Comparison of ENCODE assay signal across 8 cellular contexts in genomic region chr10:103451871-103452713, GRCh38. TPM values are rescaled to one million over a fixed set of nuclear protein-coding genes. Genes with fewer than 3 reads are reported as not detected.
A peak's percentile ranks its signal among the peaks of the same experiment; 100 is the strongest.
DNase-seq lines count a peak whose midpoint lies in the region; ATAC-seq and TF ChIP-seq lines count a peak whose summit lies in the region.

Gene CALHM2, minus strand, starts transcription at chr10:103452370. Its CDS starts 2,429 bp downstream, at chr10:103449941.

- H4K12ac ChIP-seq in trophoblast cell (ENCODE audit: low read depth, low read length), result peak within 1 kb of the TSS; percentile 58

- peaks cover 5% of the 10 kb centered on the region for H3K79me1 ChIP-seq in trophoblast cell (ENCODE audit: low read length)

- no peak within 1 kb of the TSS for H2BK12ac ChIP-seq in trophoblast cell (ENCODE audit: low read length)

- H3K4ac ChIP-seq in trophoblast cell (ENCODE audit: low read depth, low read length), result no peak within 1 kb of the TSS

- no peak within 1 kb of the TSS for H2BK5ac ChIP-seq in trophoblast cell (ENCODE audit: low read depth, low read length, poor library complexity)

- POLR2A ChIA-PET in AG04449 (lab: Yijun Ruan, JAX), result interaction anchor here (0.6 to 1.2 kb wide), 2 partner anchors 41 to 49 kb away, joined by 3 read pairs; partner anchors contain the start of gene NEURL1

- no CpG with 5 or more reads among the region's 43 CpGs for WGBS in trophoblast cell (ENCODE audit: extremely low coverage, insufficient coverage, insufficient read length)
- WGBS in transverse colon (ENCODE audit: low coverage in 1 of 2), 2 donors, result 3% methylated on average over 32 of the region's 43 CpGs; no CpG with 5 or more reads in 1 of the 2 donors

- no peak for TF ChIP-seq POLR2A in transverse colon (IDR thresholded peaks at IDR 0.05)

- H3K36me3 ChIP-seq in trophoblast cell (ENCODE audit: control insufficient read depth in 1 of 2, insufficient read depth in 2 of 2, low read length in 2 of 2), result peaks cover 7 to 15% of the 10 kb centered on the region in 2 experiments
- H3K36me3 ChIP-seq in transverse colon, result no peaks in the 10 kb centered on the region

- H3K14ac ChIP-seq in trophoblast cell (ENCODE audit: low read length), result peak within 1 kb of the TSS; percentile 19

- peak within 1 kb of the TSS; percentile 2 for H3K27ac ChIP-seq in trophoblast cell (ENCODE audit: low read depth, low read length)
- H3K27ac ChIP-seq in transverse colon, result peak within 1 kb of the TSS; percentile 85 to 93 (median 86)

- H3K23ac ChIP-seq in trophoblast cell (ENCODE audit: low read length), result no peak within 1 kb of the TSS

- H3K27me3 ChIP-seq in trophoblast cell (ENCODE audit: insufficient read depth, low read length) (no peaks in the 10 kb centered on the region), transverse colon (peaks cover 5% of the 10 kb centered on the region)

- H3K4me1 ChIP-seq in trophoblast cell (ENCODE audit: control insufficient read depth in 1 of 2, insufficient read depth in 2 of 2, low read length in 2 of 2) (peaks cover 10 to 11% of the 10 kb centered on the region in 2 experiments), transverse colon (peaks cover 6 to 41% (median 13%) of the 10 kb centered on the region in 4 donors)

- peak within 1 kb of the TSS; percentile 36 for H4K91ac ChIP-seq in trophoblast cell (ENCODE audit: low read depth, low read length)

- peak; percentile 59 for ATAC-seq in GM18873 (IDR thresholded peaks at IDR 0.05; ENCODE audit: low FRiP score, unreplicated experiment)
- ATAC-seq in HG03159 (IDR thresholded peaks at IDR 0.05; ENCODE audit: unreplicated experiment), result peak; percentile 70

- DNase-seq in AG04449 (ENCODE audit: low read depth, low spot score) (no peak), SIG-M5 treated with dmso at 0.1 percent for 504 hours (lab: John Stamatoyannopoulos, UW; ENCODE audit: unreplicated experiment) (peak; percentile 44), glomerular endothelial cell (ENCODE audit: extremely low read depth, low read depth, low spot score) (no peak), trophoblast cell (peak; percentile 88), transverse colon (peak; percentile 67)
- DNase-seq in activated naive CD4-positive, alpha-beta T cell treated with anti-CD3 and anti-CD28 coated beads, Interleukin-2, amount 50 U/mL, for 16 hours, result peak; percentile 61

- H3K9me3 ChIP-seq in trophoblast cell (ENCODE audit: insufficient read depth, low read depth, low read length) (no peaks in the 10 kb centered on the region), transverse colon (no peaks in the 10 kb centered on the region)

- no peak within 1 kb of the TSS for H3K18ac ChIP-seq in trophoblast cell (ENCODE audit: low read length)

- no peak for TF ChIP-seq EP300 in transverse colon (IDR thresholded peaks at IDR 0.05; ENCODE audit: low read depth)

- in situ Hi-C loops in transverse colon (cut with MboI; ENCODE audit: low pct_ligation_motif_present in 1 of 4, low pct_unique_long_range_greater_than_20kb in 1 of 4, low sequenced_read_pairs in 3 of 4), result no loop called here

- H2AFZ ChIP-seq in trophoblast cell (ENCODE audit: insufficient read depth, low read length, poor library complexity), result peak within 1 kb of the TSS; percentile 43

- no peak within 1 kb of the TSS for H3K9ac ChIP-seq in trophoblast cell (ENCODE audit: low read length)

- peak within 1 kb of the TSS; percentile 67 for H3K4me2 ChIP-seq in trophoblast cell (ENCODE audit: low read length)

- H3K79me2 ChIP-seq in trophoblast cell (ENCODE audit: control insufficient read depth, insufficient read depth, low read length, poor library complexity), result no peaks in the 10 kb centered on the region

- CTCF ChIA-PET in AG04449 (lab: Yijun Ruan, JAX), result interaction anchor here (0.6 to 6.8 kb wide), 11 partner anchors 11 to 116 kb away, joined by 3 to 84 read pairs (median 4); no protein-coding TSS in a partner anchor

- H2AK5ac ChIP-seq in trophoblast cell (ENCODE audit: low read length), result peak within 1 kb of the TSS; percentile 28

- H3K4me3 ChIP-seq in AG04449 (ENCODE audit: low read depth, low read length) (peak within 1 kb of the TSS; percentile 77), trophoblast cell (ENCODE audit: low read depth, low read length) (peak within 1 kb of the TSS; percentile 59), transverse colon (peak within 1 kb of the TSS; percentile 49 to 68 (median 60))

- intact Hi-C loops in transverse colon (cut with DNase I; ENCODE audit: low total_unique reads), result no loop called here

- TF ChIP-seq CTCF in AG04449 (IDR thresholded peaks at IDR 0.05; ENCODE audit: insufficient read depth, low read length, missing control alignments) (no peak), transverse colon (IDR thresholded peaks at IDR 0.05) (no peak)

- H4K8ac ChIP-seq in trophoblast cell (ENCODE audit: low read depth, low read length), result peak within 1 kb of the TSS; percentile 41

- H2BK120ac ChIP-seq in trophoblast cell (ENCODE audit: insufficient read depth, low read length, poor library complexity), result peak within 1 kb of the TSS; percentile 18

RNA-seq across cellular contexts. Expression of gene CALHM2, which starts in this region (rescaled TPM):
- 12.0 and 14.5 TPM in 2 replicates for total RNA-seq in glomerular endothelial cell
- 8.8 and 10.1 TPM in 2 replicates for polyA plus RNA-seq in trophoblast cell (2013)
- total RNA-seq in transverse colon, result 10 to 100 TPM in 3 of 4 donors, 1 to 10 TPM in 1; 3.2 to 21.1 (median 15.7) TPM

Comparison
In these comparisons a context has a peak if more than half of its experiments do, and no peak if none do; other contexts are left out.
1. DNase-seq: peak in SIG-M5 treated with dmso at 0.1 percent for 504 hours (single experiment), activated naive CD4-positive, alpha-beta T cell treated with anti-CD3 and anti-CD28 coated beads, Interleukin-2, amount 50 U/mL, for 16 hours (single experiment), trophoblast cell (2 of 2) and transverse colon (single experiment); none in AG04449 (single experiment) and glomerular endothelial cell (single experiment).
2. Peak in every context shown above with its lines, with median percentiles within 50 percentile points of each other: H3K4me3 ChIP-seq.